ENCODE assay signal across 1 cellular context in the genomic region with DNA sequence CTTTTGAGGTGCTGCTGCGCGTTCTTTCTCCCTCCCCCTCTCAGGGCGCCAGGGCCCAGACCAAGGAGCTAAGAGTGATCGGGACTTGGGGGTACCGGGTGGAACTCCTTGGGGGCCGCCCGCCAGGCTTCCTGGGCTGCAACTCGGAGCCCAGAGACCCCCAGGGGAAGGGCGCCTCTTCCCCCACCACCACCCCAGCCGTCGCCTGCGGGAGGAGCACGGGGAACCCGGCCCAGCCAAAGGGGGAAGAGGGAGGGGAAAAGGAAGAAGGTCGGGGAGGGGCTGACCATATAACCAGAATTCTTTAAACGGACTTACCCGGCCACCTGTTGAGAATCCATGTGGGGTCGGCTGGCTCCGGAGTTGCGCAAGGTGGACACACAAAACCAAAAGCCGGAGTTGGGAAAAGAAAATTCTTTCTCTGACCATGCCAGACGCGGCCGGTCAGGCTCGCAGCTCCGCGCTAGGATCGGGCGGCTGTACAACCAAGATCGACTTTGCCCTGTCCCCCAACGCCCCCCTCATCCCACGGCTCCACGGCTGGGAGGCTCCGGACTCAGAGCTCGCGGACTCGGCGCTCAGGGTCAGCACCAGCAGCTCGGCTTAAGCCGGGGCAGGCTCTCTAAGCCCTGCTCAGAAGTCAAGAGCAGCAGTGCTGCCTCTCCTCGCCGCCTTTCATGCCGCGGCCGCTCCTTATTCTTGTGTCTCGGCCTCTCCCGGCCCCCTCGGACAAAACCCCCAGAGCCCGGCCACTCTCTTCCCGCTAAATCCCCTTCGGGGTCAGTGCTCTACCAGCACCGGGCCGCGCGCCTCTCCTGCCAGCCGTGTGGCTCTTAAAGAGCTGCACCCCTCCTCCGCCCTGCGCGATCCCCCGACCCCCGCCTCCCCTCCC.
TF ChIP-seq lines count a peak whose summit lies in the region.

No MANE protein-coding gene starts in this region.

TF ChIP-seq in HepG2, 621 proteins besides CTCF, POLR2A, EP300 and RAD21 (continues in another document):
- TF ChIP-seq IRF2 (CRISPR knock-in tag; IDR thresholded peaks at IDR 0.05), result no peak
- TF ChIP-seq ZBTB42 (CRISPR knock-in tag; IDR thresholded peaks at IDR 0.05), result no peak
- TF ChIP-seq, protein P1, sequence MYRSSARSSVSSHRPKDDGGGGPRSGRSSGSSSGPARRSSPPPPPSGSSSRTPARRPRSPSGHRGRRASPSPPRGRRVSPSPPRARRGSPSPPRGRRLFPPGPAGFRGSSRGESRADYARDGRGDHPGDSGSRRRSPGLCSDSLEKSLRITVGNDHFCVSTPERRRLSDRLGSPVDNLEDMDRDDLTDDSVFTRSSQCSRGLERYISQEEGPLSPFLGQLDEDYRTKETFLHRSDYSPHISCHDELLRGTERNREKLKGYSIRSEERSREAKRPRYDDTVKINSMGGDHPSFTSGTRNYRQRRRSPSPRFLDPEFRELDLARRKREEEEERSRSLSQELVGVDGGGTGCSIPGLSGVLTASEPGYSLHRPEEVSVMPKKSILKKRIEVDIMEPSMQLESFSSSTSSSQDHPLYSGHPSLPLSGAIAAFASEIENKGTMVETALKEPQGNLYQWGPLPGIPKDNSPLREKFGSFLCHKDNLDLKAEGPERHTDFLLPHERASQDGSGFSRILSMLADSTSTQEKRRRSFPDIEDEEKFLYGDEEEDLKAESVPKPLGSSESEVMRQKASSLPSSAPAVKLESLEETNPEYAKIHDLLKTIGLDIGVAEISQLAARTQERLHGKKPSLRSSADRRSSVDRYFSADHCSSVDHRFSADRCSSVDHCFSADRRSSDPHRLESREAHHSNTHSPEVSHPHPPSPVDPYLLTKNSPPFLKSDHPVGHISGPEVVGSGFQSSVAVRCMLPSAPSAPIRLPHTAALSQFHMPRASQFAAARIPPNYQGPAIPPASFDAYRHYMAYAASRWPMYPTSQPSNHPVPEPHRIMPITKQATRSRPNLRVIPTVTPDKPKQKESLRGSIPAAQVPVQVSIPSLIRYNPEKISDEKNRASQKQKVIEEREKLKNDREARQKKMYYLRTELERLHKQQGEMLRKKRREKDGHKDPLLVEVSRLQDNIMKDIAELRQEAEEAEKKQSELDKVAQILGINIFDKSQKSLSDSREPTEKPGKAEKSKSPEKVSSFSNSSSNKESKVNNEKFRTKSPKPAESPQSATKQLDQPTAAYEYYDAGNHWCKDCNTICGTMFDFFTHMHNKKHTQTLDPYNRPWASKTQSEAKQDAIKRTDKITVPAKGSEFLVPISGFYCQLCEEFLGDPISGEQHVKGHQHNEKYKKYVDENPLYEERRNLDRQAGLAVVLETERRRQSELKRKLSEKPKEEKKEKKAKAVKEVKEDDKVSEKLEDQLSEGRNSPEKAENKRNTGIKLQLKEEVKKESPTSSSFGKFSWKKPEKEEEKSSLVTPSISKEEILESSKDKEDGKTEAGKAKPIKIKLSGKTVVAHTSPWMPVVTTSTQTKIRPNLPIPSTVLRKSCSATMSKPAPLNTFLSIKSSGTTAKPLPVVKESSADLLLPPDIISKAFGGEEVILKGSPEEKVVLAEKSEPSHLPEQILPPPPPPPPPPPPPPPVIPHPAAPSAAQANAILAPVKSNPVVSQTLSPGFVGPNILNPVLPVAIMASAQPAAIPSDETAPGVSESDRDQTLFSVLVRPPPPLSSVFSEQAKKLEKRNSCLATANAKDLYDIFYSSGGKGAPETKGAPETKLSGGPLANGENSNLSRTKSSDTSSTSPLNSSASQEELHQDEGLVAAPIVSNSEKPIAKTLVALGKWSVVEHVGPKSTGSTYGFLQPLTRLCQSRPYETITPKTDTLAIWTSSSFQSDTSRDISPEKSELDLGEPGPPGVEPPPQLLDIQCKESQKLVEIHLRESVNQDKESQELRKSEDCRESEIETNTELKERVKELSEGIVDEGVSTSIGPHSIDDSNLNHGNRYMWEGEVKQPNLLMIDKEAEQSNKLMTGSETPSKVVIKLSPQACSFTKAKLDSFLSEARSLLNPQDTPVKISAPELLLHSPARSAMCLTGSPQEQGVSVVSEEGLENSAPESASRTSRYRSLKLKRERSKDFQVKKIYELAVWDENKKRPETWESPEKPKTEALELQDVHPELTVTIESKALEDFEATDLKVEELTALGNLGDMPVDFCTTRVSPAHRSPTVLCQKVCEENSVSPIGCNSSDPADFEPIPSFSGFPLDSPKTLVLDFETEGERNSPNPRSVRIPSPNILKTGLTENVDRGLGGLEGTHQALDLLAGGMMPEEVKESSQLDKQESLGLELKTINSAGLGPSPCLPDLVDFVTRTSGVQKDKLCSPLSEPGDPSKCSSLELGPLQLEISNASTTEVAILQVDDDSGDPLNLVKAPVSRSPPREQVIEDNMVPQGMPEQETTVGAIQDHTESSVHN (CRISPR knock-in tag; IDR thresholded peaks at IDR 0.05), result no peak
- TF ChIP-seq, protein P2, sequence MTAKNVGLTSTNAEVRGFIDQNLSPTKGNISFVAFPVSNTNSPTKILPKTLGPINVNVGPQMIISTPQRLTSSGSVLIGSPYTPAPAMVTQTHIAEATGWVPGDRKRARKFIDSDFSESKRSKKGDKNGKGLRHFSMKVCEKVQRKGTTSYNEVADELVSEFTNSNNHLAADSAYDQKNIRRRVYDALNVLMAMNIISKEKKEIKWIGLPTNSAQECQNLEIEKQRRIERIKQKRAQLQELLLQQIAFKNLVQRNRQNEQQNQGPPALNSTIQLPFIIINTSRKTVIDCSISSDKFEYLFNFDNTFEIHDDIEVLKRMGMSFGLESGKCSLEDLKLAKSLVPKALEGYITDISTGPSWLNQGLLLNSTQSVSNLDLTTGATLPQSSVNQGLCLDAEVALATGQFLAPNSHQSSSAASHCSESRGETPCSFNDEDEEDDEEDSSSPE (CRISPR knock-in tag; IDR thresholded peaks at IDR 0.05), result no peak
- TF ChIP-seq, protein P3, sequence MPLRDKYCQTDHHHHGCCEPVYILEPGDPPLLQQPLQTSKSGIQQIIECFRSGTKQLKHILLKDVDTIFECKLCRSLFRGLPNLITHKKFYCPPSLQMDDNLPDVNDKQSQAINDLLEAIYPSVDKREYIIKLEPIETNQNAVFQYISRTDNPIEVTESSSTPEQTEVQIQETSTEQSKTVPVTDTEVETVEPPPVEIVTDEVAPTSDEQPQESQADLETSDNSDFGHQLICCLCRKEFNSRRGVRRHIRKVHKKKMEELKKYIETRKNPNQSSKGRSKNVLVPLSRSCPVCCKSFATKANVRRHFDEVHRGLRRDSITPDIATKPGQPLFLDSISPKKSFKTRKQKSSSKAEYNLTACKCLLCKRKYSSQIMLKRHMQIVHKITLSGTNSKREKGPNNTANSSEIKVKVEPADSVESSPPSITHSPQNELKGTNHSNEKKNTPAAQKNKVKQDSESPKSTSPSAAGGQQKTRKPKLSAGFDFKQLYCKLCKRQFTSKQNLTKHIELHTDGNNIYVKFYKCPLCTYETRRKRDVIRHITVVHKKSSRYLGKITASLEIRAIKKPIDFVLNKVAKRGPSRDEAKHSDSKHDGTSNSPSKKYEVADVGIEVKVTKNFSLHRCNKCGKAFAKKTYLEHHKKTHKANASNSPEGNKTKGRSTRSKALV (CRISPR knock-in tag; IDR thresholded peaks at IDR 0.05), result no peak; the same call in 1 of the 2 replicates
- no peak; the same call in 1 of the 2 replicates for TF ChIP-seq ZMYM3 (CRISPR knock-in tag; IDR thresholded peaks at IDR 0.05)
- TF ChIP-seq DR1 (CRISPR knock-in tag; IDR thresholded peaks at IDR 0.05), result no peak
- TF ChIP-seq ZNF788 (CRISPR knock-in tag; IDR thresholded peaks at IDR 0.05; ENCODE audit: borderline replicate concordance), result no peak
- TF ChIP-seq NR1H2 (CRISPR knock-in tag; IDR thresholded peaks at IDR 0.05; ENCODE audit: borderline replicate concordance, low read depth), result no peak
- TF ChIP-seq ZNF792 (CRISPR knock-in tag; IDR thresholded peaks at IDR 0.05), result no peak
- TF ChIP-seq ZNF816 (CRISPR knock-in tag; IDR thresholded peaks at IDR 0.05; ENCODE audit: borderline replicate concordance), result no peak
- TF ChIP-seq, protein P4, sequence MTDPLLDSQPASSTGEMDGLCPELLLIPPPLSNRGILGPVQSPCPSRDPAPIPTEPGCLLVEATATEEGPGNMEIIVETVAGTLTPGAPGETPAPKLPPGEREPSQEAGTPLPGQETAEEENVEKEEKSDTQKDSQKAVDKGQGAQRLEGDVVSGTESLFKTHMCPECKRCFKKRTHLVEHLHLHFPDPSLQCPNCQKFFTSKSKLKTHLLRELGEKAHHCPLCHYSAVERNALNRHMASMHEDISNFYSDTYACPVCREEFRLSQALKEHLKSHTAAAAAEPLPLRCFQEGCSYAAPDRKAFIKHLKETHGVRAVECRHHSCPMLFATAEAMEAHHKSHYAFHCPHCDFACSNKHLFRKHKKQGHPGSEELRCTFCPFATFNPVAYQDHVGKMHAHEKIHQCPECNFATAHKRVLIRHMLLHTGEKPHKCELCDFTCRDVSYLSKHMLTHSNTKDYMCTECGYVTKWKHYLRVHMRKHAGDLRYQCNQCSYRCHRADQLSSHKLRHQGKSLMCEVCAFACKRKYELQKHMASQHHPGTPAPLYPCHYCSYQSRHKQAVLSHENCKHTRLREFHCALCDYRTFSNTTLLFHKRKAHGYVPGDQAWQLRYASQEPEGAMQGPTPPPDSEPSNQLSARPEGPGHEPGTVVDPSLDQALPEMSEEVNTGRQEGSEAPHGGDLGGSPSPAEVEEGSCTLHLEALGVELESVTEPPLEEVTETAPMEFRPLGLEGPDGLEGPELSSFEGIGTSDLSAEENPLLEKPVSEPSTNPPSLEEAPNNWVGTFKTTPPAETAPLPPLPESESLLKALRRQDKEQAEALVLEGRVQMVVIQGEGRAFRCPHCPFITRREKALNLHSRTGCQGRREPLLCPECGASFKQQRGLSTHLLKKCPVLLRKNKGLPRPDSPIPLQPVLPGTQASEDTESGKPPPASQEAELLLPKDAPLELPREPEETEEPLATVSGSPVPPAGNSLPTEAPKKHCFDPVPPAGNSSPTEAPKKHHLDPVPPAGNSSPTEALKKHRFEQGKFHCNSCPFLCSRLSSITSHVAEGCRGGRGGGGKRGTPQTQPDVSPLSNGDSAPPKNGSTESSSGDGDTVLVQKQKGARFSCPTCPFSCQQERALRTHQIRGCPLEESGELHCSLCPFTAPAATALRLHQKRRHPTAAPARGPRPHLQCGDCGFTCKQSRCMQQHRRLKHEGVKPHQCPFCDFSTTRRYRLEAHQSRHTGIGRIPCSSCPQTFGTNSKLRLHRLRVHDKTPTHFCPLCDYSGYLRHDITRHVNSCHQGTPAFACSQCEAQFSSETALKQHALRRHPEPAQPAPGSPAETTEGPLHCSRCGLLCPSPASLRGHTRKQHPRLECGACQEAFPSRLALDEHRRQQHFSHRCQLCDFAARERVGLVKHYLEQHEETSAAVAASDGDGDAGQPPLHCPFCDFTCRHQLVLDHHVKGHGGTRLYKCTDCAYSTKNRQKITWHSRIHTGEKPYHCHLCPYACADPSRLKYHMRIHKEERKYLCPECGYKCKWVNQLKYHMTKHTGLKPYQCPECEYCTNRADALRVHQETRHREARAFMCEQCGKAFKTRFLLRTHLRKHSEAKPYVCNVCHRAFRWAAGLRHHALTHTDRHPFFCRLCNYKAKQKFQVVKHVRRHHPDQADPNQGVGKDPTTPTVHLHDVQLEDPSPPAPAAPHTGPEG (CRISPR knock-in tag; IDR thresholded peaks at IDR 0.05), result peak; percentile 68; the same call in 1 of the 2 replicates
- no peak for TF ChIP-seq NFIC (IDR thresholded peaks at IDR 0.05; ENCODE audit: low read length)
- TF ChIP-seq POLR2AphosphoS2 (IDR thresholded peaks at IDR 0.05; ENCODE audit: low read depth, low read length), result no peak
- TF ChIP-seq GATAD2A (CRISPR knock-in tag; IDR thresholded peaks at IDR 0.05), result no peak
- no peak for TF ChIP-seq RARA (CRISPR knock-in tag; IDR thresholded peaks at IDR 0.05)
- TF ChIP-seq, protein P5, sequence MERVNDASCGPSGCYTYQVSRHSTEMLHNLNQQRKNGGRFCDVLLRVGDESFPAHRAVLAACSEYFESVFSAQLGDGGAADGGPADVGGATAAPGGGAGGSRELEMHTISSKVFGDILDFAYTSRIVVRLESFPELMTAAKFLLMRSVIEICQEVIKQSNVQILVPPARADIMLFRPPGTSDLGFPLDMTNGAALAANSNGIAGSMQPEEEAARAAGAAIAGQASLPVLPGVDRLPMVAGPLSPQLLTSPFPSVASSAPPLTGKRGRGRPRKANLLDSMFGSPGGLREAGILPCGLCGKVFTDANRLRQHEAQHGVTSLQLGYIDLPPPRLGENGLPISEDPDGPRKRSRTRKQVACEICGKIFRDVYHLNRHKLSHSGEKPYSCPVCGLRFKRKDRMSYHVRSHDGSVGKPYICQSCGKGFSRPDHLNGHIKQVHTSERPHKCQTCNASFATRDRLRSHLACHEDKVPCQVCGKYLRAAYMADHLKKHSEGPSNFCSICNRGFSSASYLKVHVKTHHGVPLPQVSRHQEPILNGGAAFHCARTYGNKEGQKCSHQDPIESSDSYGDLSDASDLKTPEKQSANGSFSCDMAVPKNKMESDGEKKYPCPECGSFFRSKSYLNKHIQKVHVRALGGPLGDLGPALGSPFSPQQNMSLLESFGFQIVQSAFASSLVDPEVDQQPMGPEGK (CRISPR knock-in tag; IDR thresholded peaks at IDR 0.05), result peak; percentile 46; the same call in 1 of the 2 replicates
- TF ChIP-seq TEAD3 (CRISPR knock-in tag; optimal IDR thresholded peaks at IDR 0.05; ENCODE audit: borderline replicate concordance), result no peak
- no peak for TF ChIP-seq ZFP36L1 (CRISPR knock-in tag; IDR thresholded peaks at IDR 0.05)
- TF ChIP-seq, protein P6, sequence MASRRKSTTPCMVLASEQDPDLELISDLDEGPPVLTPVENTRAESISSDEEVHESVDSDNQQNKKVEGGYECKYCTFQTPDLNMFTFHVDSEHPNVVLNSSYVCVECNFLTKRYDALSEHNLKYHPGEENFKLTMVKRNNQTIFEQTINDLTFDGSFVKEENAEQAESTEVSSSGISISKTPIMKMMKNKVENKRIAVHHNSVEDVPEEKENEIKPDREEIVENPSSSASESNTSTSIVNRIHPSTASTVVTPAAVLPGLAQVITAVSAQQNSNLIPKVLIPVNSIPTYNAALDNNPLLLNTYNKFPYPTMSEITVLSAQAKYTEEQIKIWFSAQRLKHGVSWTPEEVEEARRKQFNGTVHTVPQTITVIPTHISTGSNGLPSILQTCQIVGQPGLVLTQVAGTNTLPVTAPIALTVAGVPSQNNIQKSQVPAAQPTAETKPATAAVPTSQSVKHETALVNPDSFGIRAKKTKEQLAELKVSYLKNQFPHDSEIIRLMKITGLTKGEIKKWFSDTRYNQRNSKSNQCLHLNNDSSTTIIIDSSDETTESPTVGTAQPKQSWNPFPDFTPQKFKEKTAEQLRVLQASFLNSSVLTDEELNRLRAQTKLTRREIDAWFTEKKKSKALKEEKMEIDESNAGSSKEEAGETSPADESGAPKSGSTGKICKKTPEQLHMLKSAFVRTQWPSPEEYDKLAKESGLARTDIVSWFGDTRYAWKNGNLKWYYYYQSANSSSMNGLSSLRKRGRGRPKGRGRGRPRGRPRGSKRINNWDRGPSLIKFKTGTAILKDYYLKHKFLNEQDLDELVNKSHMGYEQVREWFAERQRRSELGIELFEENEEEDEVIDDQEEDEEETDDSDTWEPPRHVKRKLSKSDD (CRISPR knock-in tag; IDR thresholded peaks at IDR 0.05; ENCODE audit: low read depth), result no peak
- no peak for TF ChIP-seq LCORL (IDR thresholded peaks at IDR 0.05)
- TF ChIP-seq LCORL (CRISPR knock-in tag; IDR thresholded peaks at IDR 0.05), result peak; percentile 46; the same call in 1 of the 2 replicates
- TF ChIP-seq, protein P7, sequence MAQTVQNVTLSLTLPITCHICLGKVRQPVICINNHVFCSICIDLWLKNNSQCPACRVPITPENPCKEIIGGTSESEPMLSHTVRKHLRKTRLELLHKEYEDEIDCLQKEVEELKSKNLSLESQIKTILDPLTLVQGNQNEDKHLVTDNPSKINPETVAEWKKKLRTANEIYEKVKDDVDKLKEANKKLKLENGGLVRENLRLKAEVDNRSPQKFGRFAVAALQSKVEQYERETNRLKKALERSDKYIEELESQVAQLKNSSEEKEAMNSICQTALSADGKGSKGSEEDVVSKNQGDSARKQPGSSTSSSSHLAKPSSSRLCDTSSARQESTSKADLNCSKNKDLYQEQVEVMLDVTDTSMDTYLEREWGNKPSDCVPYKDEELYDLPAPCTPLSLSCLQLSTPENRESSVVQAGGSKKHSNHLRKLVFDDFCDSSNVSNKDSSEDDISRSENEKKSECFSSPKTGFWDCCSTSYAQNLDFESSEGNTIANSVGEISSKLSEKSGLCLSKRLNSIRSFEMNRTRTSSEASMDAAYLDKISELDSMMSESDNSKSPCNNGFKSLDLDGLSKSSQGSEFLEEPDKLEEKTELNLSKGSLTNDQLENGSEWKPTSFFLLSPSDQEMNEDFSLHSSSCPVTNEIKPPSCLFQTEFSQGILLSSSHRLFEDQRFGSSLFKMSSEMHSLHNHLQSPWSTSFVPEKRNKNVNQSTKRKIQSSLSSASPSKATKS (CRISPR knock-in tag; IDR thresholded peaks at IDR 0.05), result no peak
